ENCODE assay signal across 8 cellular contexts in the genomic region with DNA sequence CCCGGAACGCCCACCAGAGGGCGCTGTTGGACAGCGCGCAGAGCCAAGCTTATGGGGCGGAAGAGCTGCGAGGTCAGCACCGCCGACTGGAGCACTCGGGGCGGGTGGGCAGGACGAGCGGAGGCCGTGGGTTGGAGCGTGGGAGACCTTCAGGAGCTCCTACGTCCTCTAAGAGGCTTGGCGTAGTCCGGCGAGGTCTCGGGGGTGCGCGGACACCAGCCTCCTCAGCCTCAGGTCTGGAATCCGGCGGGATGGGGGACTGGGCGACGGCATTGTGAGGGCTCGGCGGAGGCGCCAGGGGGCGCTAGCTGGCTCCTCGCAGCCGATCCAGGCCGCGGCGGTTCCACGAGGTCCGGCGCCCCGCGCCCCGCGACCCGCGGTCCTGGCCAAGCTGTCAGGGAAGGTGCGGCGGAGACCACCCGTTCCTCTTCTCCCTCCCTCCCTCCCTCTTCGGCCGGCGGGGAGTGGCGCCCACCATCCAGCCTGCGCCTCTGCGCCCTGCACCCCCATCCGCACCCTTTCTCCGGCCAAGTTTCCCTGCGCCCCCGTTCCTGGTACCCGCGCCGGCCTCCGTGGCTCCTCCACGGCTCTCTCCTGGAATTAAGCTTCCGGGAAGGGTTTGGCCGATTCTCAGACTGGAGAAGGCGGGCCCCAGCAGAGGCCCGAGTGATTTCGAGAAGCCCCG. TPM values are rescaled to one million over a fixed set of nuclear protein-coding genes. Genes with fewer than 3 reads are reported as not detected.
DNase-seq lines count a peak whose midpoint lies in the region; ATAC-seq and TF ChIP-seq lines count a peak whose summit lies in the region.

No MANE protein-coding gene starts in this region.

- H3K36me3 ChIP-seq in KMS-11 (ENCODE audit: insufficient read depth) = no peaks in the 10 kb centered on the region
- no peaks in the 10 kb centered on the region for H3K36me3 ChIP-seq in neuron (ENCODE audit: insufficient read depth, low read length)

- TF ChIP-seq CTCF in KMS-11 (conservative IDR thresholded peaks at IDR 0.05; ENCODE audit: low read depth, low read length) (peak; percentile 97), fibroblast of villous mesenchyme (IDR thresholded peaks at IDR 0.05; ENCODE audit: insufficient read depth, low read depth, low read length) (peak; percentile 88)

- DNase-seq in EL (peak; percentile 67), RPMI8226 (peak; percentile 89), fibroblast of villous mesenchyme (ENCODE audit: low read depth) (peak; percentile 71), stromal cell of bone marrow (ENCODE audit: low read depth) (peak; percentile 25)
- peak; percentile 72 for DNase-seq in activated T-helper 9 cell treated with anti-CD3 and anti-CD28 coated beads, Interleukin-2, amount 50 U/mL, for 16 hours (ENCODE audit: low read depth)

- H3K27ac ChIP-seq in KMS-11 = no peak overlapping the region

- H3K4me1 ChIP-seq in KMS-11 (ENCODE audit: low read depth, poor library complexity, severe bottlenecking) (peaks cover 5% of the 10 kb centered on the region), neuron (ENCODE audit: insufficient read depth, low read length) (peaks cover 51% of the 10 kb centered on the region)

- H4K20me1 ChIP-seq in KMS-11 (ENCODE audit: insufficient read depth) = no peaks in the 10 kb centered on the region

- H3K4me3 ChIP-seq in KMS-11 (IDR thresholded peaks at IDR 0.05; ENCODE audit: insufficient read depth, low read depth, low read length) = no peak overlapping the region
- H3K4me3 ChIP-seq in fibroblast of villous mesenchyme (ENCODE audit: low read depth, low read length) = peak overlapping the region; percentile 62
- peak overlapping the region; percentile 56 for H3K4me3 ChIP-seq in neuron (ENCODE audit: low read length)

- no peak overlapping the region for H3K9ac ChIP-seq in KMS-11

- H3K9me3 ChIP-seq in neuron (ENCODE audit: low read length) = peaks cover under 1% of the 10 kb centered on the region

- H3K27me3 ChIP-seq in KMS-11 (ENCODE audit: insufficient read depth, low read depth) = peaks cover 72% of the 10 kb centered on the region
- peaks cover 34% of the 10 kb centered on the region for H3K27me3 ChIP-seq in neuron (ENCODE audit: insufficient read depth, low read length)

- H3K79me2 ChIP-seq in KMS-11 (ENCODE audit: insufficient read depth, low read depth) = no peaks in the 10 kb centered on the region

- peak overlapping the region; percentile 30; the same call in 1 of the 2 replicates for H3K4me2 ChIP-seq in KMS-11

- H2AFZ ChIP-seq in KMS-11 (ENCODE audit: low read depth) (peak overlapping the region; percentile 83), neuron (ENCODE audit: low read depth, low read length) (peak overlapping the region; percentile 80)

- peak; percentile 85 for ATAC-seq in GM21786 (IDR thresholded peaks at IDR 0.05; ENCODE audit: unreplicated experiment)

RNA-seq across cellular contexts. Expression of a gene that starts 24.3 kb away (rescaled TPM):
- 75.4 and 79.5 TPM in 2 replicates for total RNA-seq in fibroblast of villous mesenchyme

Comparison
In these comparisons a context has a peak if more than half of its experiments do, and no peak if none do; other contexts are left out.
1. DNase-seq: peak in every context shown above with its lines; median percentile 89 in RPMI8226; 72 in activated T-helper 9 cell treated with anti-CD3 and anti-CD28 coated beads, Interleukin-2, amount 50 U/mL, for 16 hours; 71 in fibroblast of villous mesenchyme; 67 in EL; 25 in stromal cell of bone marrow.